In genomic region chr20:17797163-17797562, GRCh38 we compare ENCODE assay signal across 17 cellular contexts.
DNase-seq lines count a peak whose midpoint lies in the region; ATAC-seq and TF ChIP-seq lines count a peak whose summit lies in the region.
"Had no signal": no experiment of that assay in that cellular context is flagged by ENCODE, and none has a peak within 500 bp of the region (broad histone marks: within the 10 kb centered on the region; RNA-seq: fewer than 3 reads in every experiment).

No MANE protein-coding gene starts in this region.

- peak; percentile 20 for DNase-seq in NCI-H2029 (lab: John Stamatoyannopoulos, UW)
- no peak for DNase-seq in NCI-H2029 treated with DMSO at 0.1 percent for 48 hours (lab: John Stamatoyannopoulos, UW)
- DNase-seq in GM12865 (ENCODE audit: low read depth) = peak; percentile 34
- peak; percentile 94 for DNase-seq in SW480 (ENCODE audit: low spot score)
- peak in 1 of 3 donors; percentile 44 for DNase-seq in mucosa of descending colon
- DNase-seq in HT-29 (ENCODE audit: low spot score) = no peak
- no peak for DNase-seq in activated effector memory CD4-positive, alpha-beta T cell treated with anti-CD3 and anti-CD28 coated beads, Interleukin-2, amount 50 U/mL, for 16 hours
- DNase-seq: AML-193, DMS79 treated with DMSO at 0.1 percent for 48 hours, H9, NCI-H1105, NCI-H2107, NCI-H510A, NCI-H82, OCI-M1, SHP77 had no signal

- intact Hi-C loops in mucosa of descending colon (cut with DNase I, micrococcal nuclease) = no loop called here

- H3K4me3 ChIP-seq in GM12865 (ENCODE audit: low read depth, low read length) (no peak overlapping the region), mucosa of descending colon (no peak overlapping the region)

- no peak for TF ChIP-seq CTCF in GM12865 (IDR thresholded peaks at IDR 0.05; ENCODE audit: insufficient read depth, low read depth, low read length, missing control alignments)
- no peak for TF ChIP-seq CTCF in mucosa of descending colon (IDR thresholded peaks at IDR 0.05)

- H3K4me1 ChIP-seq in mucosa of descending colon (ENCODE audit: low read depth) = no peaks in the 10 kb centered on the region

- no peak for TF ChIP-seq POLR2A in GM18505 (IDR thresholded peaks at IDR 0.05; ENCODE audit: borderline replicate concordance, extremely low read depth, insufficient read depth, insufficient read length)

- peak; percentile 47 for ATAC-seq in mucosa of descending colon
- ATAC-seq in GM18505 (IDR thresholded peaks at IDR 0.05; ENCODE audit: unreplicated experiment) = no peak

- no peaks in the 10 kb centered on the region for H3K9me3 ChIP-seq in mucosa of descending colon

- no peaks in the 10 kb centered on the region for H3K36me3 ChIP-seq in mucosa of descending colon (ENCODE audit: low read depth)

Comparison
In these comparisons a context has a peak if more than half of its experiments do, and no peak if none do; other contexts are left out.
1. DNase-seq: peak in NCI-H2029 (single experiment), GM12865 (single experiment) and SW480 (single experiment); none in NCI-H2029 treated with DMSO at 0.1 percent for 48 hours (single experiment), HT-29 (single experiment) and activated effector memory CD4-positive, alpha-beta T cell treated with anti-CD3 and anti-CD28 coated beads, Interleukin-2, amount 50 U/mL, for 16 hours (single experiment).